9 cellular contexts compared by ENCODE assay signal in the genomic region with DNA sequence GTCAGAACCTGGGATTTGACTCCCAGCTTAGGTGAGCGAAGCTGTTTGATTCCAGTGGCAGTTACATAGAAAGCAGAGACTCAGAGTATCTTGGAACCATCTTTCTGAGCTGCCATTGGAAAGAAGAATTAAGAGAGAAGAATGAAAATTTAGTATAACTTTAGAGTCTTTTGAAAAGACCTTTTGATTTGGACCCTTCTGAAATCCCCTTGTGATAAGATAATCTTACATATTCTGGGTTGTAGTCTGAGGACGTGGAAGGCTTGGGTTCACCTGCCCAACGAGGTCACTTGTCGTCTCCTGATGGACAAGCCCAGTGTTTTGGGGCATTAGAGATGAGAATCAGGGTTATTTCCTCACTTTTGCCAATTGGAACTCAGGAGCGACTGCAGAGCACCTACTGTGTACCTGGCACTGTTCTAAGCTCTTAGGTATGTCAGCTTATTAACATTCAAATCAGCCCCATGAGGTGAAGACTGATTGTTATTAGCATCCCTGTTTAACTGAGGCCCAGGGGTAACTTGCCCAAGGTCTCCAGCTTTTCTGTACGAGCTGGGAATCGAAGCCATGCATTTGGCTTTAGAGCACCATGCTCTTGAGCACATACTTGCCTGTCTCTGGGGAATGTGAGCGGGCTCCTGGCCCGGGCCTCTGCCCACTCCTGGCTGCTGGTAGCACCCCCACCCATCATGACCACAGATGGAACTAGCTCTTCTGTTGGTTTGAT. TPM values are rescaled to one million over a fixed set of nuclear protein-coding genes. Genes with fewer than 3 reads are reported as not detected.
DNase-seq lines count a peak whose midpoint lies in the region; ATAC-seq and TF ChIP-seq lines count a peak whose summit lies in the region.
"Had no signal": no experiment of that assay in that cellular context is flagged by ENCODE, and none has a peak within 500 bp of the region (broad histone marks: within the 10 kb centered on the region; RNA-seq: fewer than 3 reads in every experiment).

No MANE protein-coding gene starts in this region.

- peaks cover 69% of the 10 kb centered on the region for H3K4me1 ChIP-seq in DND-41 (ENCODE audit: insufficient read depth, low read length)
- H3K4me1 ChIP-seq in Loucy (ENCODE audit: insufficient read depth, low read length, poor library complexity, severe bottlenecking): peaks cover 63% of the 10 kb centered on the region
- peaks cover 72 to 78% of the 10 kb centered on the region in 2 experiments for H3K4me1 ChIP-seq in neutrophil (ENCODE audit: control insufficient read depth in 1 of 2, insufficient read depth in 1 of 2, low read depth in 1 of 2, low read length in 1 of 2)
- peaks cover 0 to 39% (median 10%) of the 10 kb centered on the region in 3 donors for H3K4me1 ChIP-seq in gastroesophageal sphincter
- peaks cover 8 to 10% of the 10 kb centered on the region in 2 donors for H3K4me1 ChIP-seq in neuronal stem cell (ENCODE audit: control insufficient read depth in 2 of 2, insufficient read depth in 1 of 2, low read depth in 1 of 2, low read length in 2 of 2)

- H3K27ac ChIP-seq in DND-41 (ENCODE audit: low read length) (no peak overlapping the region), neutrophil (peak overlapping the region; percentile 86), gastroesophageal sphincter (peak overlapping the region in 1 of 4 donors; percentile 82), neuronal stem cell (replicated peaks; ENCODE audit: low read length) (no peak overlapping the region)

- no peak overlapping the region for H2BK15ac ChIP-seq in neuronal stem cell (ENCODE audit: low read length)

- no peak overlapping the region for H2BK12ac ChIP-seq in neuronal stem cell (ENCODE audit: low read length)

- peak overlapping the region; percentile 91 for H3K4me3 Mint-ChIP-seq in dendritic cell treated with granulocyte-macrophage colony-stimulating factor and Interleukin-4, amounts not matched to agents 40 ng/mL and 50 ng/mL, for 4 days

- H3K9me2 ChIP-seq in Loucy (replicated peaks; ENCODE audit: low read depth, low read length): no peaks in the 10 kb centered on the region

- H3K9me3 Mint-ChIP-seq in dendritic cell treated with granulocyte-macrophage colony-stimulating factor and Interleukin-4, amounts not matched to agents 40 ng/mL and 50 ng/mL, for 4 days: no peaks in the 10 kb centered on the region

- H2BK5ac ChIP-seq in neuronal stem cell (ENCODE audit: low read length): no peak overlapping the region

- H3K36me3 ChIP-seq in DND-41 (ENCODE audit: insufficient read depth, low read length): peaks cover 37% of the 10 kb centered on the region
- peaks cover 2% of the 10 kb centered on the region; the same call in 1 of the 2 replicates for H3K36me3 ChIP-seq in Loucy (ENCODE audit: insufficient read depth, low read length)
- H3K36me3 ChIP-seq in neutrophil: no peaks in the 10 kb centered on the region
- H3K36me3 ChIP-seq in gastroesophageal sphincter: no peaks in the 10 kb centered on the region
- H3K36me3 ChIP-seq in neuronal stem cell (replicated peaks in 1 of 2; ENCODE audit: control insufficient read depth in 2 of 2, insufficient read depth in 2 of 2, low read length in 2 of 2): peaks cover 0 to 7% of the 10 kb centered on the region in 2 donors

- DNase-seq in DND-41 (no peak), dermis blood vessel endothelial cell (no peak), neuronal stem cell (ENCODE audit: low spot score) (no peak)
- DNase-seq: stimulated activated naive CD4-positive, alpha-beta T cell treated with Interleukin-2 at 50 U/mL for 16 hours had no signal

- intact Hi-C loops in dendritic cell treated with granulocyte-macrophage colony-stimulating factor and Interleukin-4, amounts not matched to agents 40 ng/mL and 50 ng/mL, for 4 days (cut with micrococcal nuclease): loop anchor here (2.0 kb wide), 1 partner anchor 40 kb away; no protein-coding TSS in a partner anchor

- H4K91ac ChIP-seq in neuronal stem cell (ENCODE audit: low read depth, low read length, poor library complexity): no peak overlapping the region

- H4K8ac ChIP-seq in neuronal stem cell (ENCODE audit: low read depth, low read length): no peak overlapping the region

- H2AK5ac ChIP-seq in neuronal stem cell (ENCODE audit: low read depth, low read length): no peak overlapping the region

- H3K9ac ChIP-seq in DND-41 (ENCODE audit: low read depth, low read length) (peak overlapping the region; percentile 86; the same call in 1 of the 2 replicates), Loucy (ENCODE audit: low read depth, low read length, poor library complexity, severe bottlenecking) (peak overlapping the region; percentile 59), neuronal stem cell (ENCODE audit: low read depth, low read length, poor library complexity) (no peak overlapping the region)

- peak overlapping the region; percentile 89 for H3K27ac Mint-ChIP-seq in dendritic cell treated with granulocyte-macrophage colony-stimulating factor and Interleukin-4, amounts not matched to agents 40 ng/mL and 50 ng/mL, for 4 days

- no peak overlapping the region for H3K23ac ChIP-seq in neuronal stem cell (ENCODE audit: low read depth, low read length, poor library complexity)

- H3K4me2 ChIP-seq in DND-41 (ENCODE audit: insufficient read depth, low read length) (peak overlapping the region; percentile 92), Loucy (ENCODE audit: low read depth, low read length, poor library complexity, severe bottlenecking) (peak overlapping the region; percentile 92), neuronal stem cell (ENCODE audit: insufficient read depth, low read length, poor library complexity, severe bottlenecking) (no peak overlapping the region)

- no peak for TF ChIP-seq POLR2A in gastroesophageal sphincter (IDR thresholded peaks at IDR 0.05)

- H3K18ac ChIP-seq in neuronal stem cell (ENCODE audit: low read length): no peak overlapping the region

- H3K27me3 ChIP-seq in DND-41 (ENCODE audit: insufficient read depth, low read length, poor library complexity) (no peaks in the 10 kb centered on the region), Loucy (ENCODE audit: insufficient read depth, low read length, poor library complexity, severe bottlenecking) (no peaks in the 10 kb centered on the region), neutrophil (no peaks in the 10 kb centered on the region), gastroesophageal sphincter (peaks cover 6% of the 10 kb centered on the region), neuronal stem cell (ENCODE audit: control insufficient read depth in 3 of 3, insufficient read depth in 3 of 3, low read depth in 1 of 3, low read length in 3 of 3) (no peaks in the 10 kb centered on the region)

- H3K9me3 ChIP-seq in DND-41 (ENCODE audit: insufficient read depth, low read length, severe bottlenecking): no peaks in the 10 kb centered on the region
- H3K9me3 ChIP-seq in Loucy (ENCODE audit: insufficient read depth, low read depth, low read length): no peaks in the 10 kb centered on the region
- H3K9me3 ChIP-seq in neutrophil: no peaks in the 10 kb centered on the region
- H3K9me3 ChIP-seq in gastroesophageal sphincter: no peaks in the 10 kb centered on the region
- no peaks in the 10 kb centered on the region for H3K9me3 ChIP-seq in neuronal stem cell (replicated peaks in 1 of 2; ENCODE audit: control insufficient read depth in 2 of 2, insufficient read depth in 1 of 2, low read depth in 1 of 2, low read length in 2 of 2)

- H4K20me1 ChIP-seq in DND-41 (ENCODE audit: insufficient read depth, low read length) (peaks cover 56% of the 10 kb centered on the region), Loucy (ENCODE audit: insufficient read depth, low read length, poor library complexity, severe bottlenecking) (peaks cover 44% of the 10 kb centered on the region)

- TF ChIP-seq EP300 in gastroesophageal sphincter (IDR thresholded peaks at IDR 0.05): no peak

- H3K27me3 Mint-ChIP-seq in dendritic cell treated with granulocyte-macrophage colony-stimulating factor and Interleukin-4, amounts not matched to agents 40 ng/mL and 50 ng/mL, for 4 days: no peaks in the 10 kb centered on the region

- no peak overlapping the region for H2AFZ ChIP-seq in DND-41 (ENCODE audit: low read depth, low read length)
- no peak overlapping the region for H2AFZ ChIP-seq in Loucy (ENCODE audit: low read length)
- H2AFZ ChIP-seq in neuronal stem cell (ENCODE audit: low read length): no peak overlapping the region

- H2BK120ac ChIP-seq in neuronal stem cell (ENCODE audit: low read depth, low read length): no peak overlapping the region

- 60 to 70% methylated on average over 1 to 7 of the region's 9 CpGs for WGBS in gastroesophageal sphincter (ENCODE audit: low coverage in 1 of 2), 2 donors
- no CpG with 5 or more reads among the region's 9 CpGs for WGBS in neuronal stem cell (ENCODE audit: extremely low coverage in 2 of 2, insufficient read length in 2 of 2, insufficient replicate concordance in 1 of 2), 2 donors

- peaks cover 73% of the 10 kb centered on the region for H3K4me1 Mint-ChIP-seq in dendritic cell treated with granulocyte-macrophage colony-stimulating factor and Interleukin-4, amounts not matched to agents 40 ng/mL and 50 ng/mL, for 4 days (ENCODE audit: low read depth)

- H3K4me3 ChIP-seq in DND-41 (ENCODE audit: low read depth in 1 of 2, low read length in 2 of 2) (peak overlapping the region in 1 of 2 experiments; percentile 97; a peak in 2 of 4 replicates), Loucy (ENCODE audit: low read length, poor library complexity, severe bottlenecking) (peak overlapping the region; percentile 93), neutrophil (ENCODE audit: low read depth in 1 of 2, low read length in 1 of 2) (peak overlapping the region; percentile 89 to 97), gastroesophageal sphincter (no peak overlapping the region), neuronal stem cell (ENCODE audit: low read length in 2 of 2) (no peak overlapping the region)

- no peak overlapping the region for H3K4ac ChIP-seq in neuronal stem cell (ENCODE audit: low read length)

- peaks cover 32% of the 10 kb centered on the region for H3K36me3 Mint-ChIP-seq in dendritic cell treated with granulocyte-macrophage colony-stimulating factor and Interleukin-4, amounts not matched to agents 40 ng/mL and 50 ng/mL, for 4 days (ENCODE audit: low read depth)

- H3K79me1 ChIP-seq in neuronal stem cell (ENCODE audit: low read depth, low read length): peaks cover 12% of the 10 kb centered on the region

- H3F3A ChIP-seq in Loucy (ENCODE audit: low read depth): 0 out of 2 replicates have a peak, but pooled peaks cover 5% of the 10 kb centered on the region

- H3K79me2 ChIP-seq in DND-41 (ENCODE audit: insufficient read depth, low read length) (peaks cover 78% of the 10 kb centered on the region), Loucy (ENCODE audit: insufficient read depth, low read length) (peaks cover 77% of the 10 kb centered on the region)

- H3K14ac ChIP-seq in neuronal stem cell (ENCODE audit: low read length): no peak overlapping the region

- TF ChIP-seq CTCF in DND-41 (IDR thresholded peaks at IDR 0.05; ENCODE audit: borderline replicate concordance, extremely low read depth, low read length, poor library complexity, severe bottlenecking) (no peak), Loucy (conservative IDR thresholded peaks at IDR 0.05; ENCODE audit: low read length) (0 out of 2 replicates have a peak, but pooled peaks have one; percentile 9), neutrophil (IDR thresholded peaks at IDR 0.05) (no peak), gastroesophageal sphincter (IDR thresholded peaks at IDR 0.05) (no peak)

- ATAC-seq in DND-41 (ENCODE audit: insufficient read depth, low read depth): no peak
- no peak for ATAC-seq in gastroesophageal sphincter
- ATAC-seq in GM21723 (IDR thresholded peaks at IDR 0.05; ENCODE audit: unreplicated experiment): no peak

RNA-seq across cellular contexts. Expression of gene HK2, which starts 2.9 kb away (rescaled TPM):
- total RNA-seq in gastroesophageal sphincter: 1 to 10 TPM in 3 of 4 donors, under 1 TPM in 1; 0.82 to 6.1 (median 2.1) TPM
- total RNA-seq in dermis blood vessel endothelial cell: 3.1 and 7.6 TPM in 2 replicates
- polyA plus RNA-seq in neuronal stem cell (2013, experiment 1 of 2): 8.2 TPM
- 8.4 TPM for polyA plus RNA-seq in neuronal stem cell (2013, experiment 2 of 2)

Comparison
In these comparisons a context has a peak if more than half of its experiments do, and no peak if none do; other contexts are left out.
1. H3K4me3 ChIP-seq: peak in Loucy (single experiment) and neutrophil (2 of 2); none in gastroesophageal sphincter (0 of 2) and neuronal stem cell (0 of 2).